9 cellular contexts compared by ENCODE assay signal in genomic region chr10:110873951-110874350, GRCh38. TPM values are rescaled to one million over a fixed set of nuclear protein-coding genes. Genes with fewer than 3 reads are reported as not detected.
DNase-seq lines count a peak whose midpoint lies in the region; ATAC-seq and TF ChIP-seq lines count a peak whose summit lies in the region.
"Had no signal": no experiment of that assay in that cellular context is flagged by ENCODE, and none has a peak within 500 bp of the region (broad histone marks: within the 10 kb centered on the region; RNA-seq: fewer than 3 reads in every experiment).

No MANE protein-coding gene starts in this region.

- peak overlapping the region; percentile 88; the same call in 1 of the 2 replicates for H3K9ac ChIP-seq in SK-N-SH

- POLR2A ChIA-PET in SK-N-SH (lab: Yijun Ruan, JAX) = no interaction called here
- POLR2A ChIA-PET in activated CD4-positive, alpha-beta memory T cell treated with anti-CD3 and anti-CD28 coated beads, Interleukin-2, amount 10 ng/mL, durations not matched to agents 7 days and 5 days (lab: Charles Lee) = interaction anchor here (0.9 to 2.1 kb wide), 3 partner anchors 9 to 130 kb away, joined by 3 to 15 read pairs (median 10); no protein-coding TSS in a partner anchor

- H3K27ac Mint-ChIP-seq in activated CD4-positive, alpha-beta memory T cell treated with anti-CD3 and anti-CD28 coated beads, Interleukin-2, amount 10 ng/mL, durations not matched to agents 7 days and 5 days = peak overlapping the region; percentile 34
- H3K27ac Mint-ChIP-seq in stimulated activated naive CD8-positive, alpha-beta T cell treated with anti-CD3 and anti-CD28 coated beads, Interleukin-15, amount 100 ng/mL, for 72 hours = peak overlapping the region; percentile 94 to 98

- H3K27me3 ChIP-seq in SK-N-SH (ENCODE audit: insufficient read depth) = no peaks in the 10 kb centered on the region
- no peaks in the 10 kb centered on the region for H3K27me3 ChIP-seq in hepatocyte

- H4K20me1 ChIP-seq in SK-N-SH (ENCODE audit: insufficient read depth) (peaks cover 13% of the 10 kb centered on the region; the same call in 1 of the 2 replicates), hepatocyte (ENCODE audit: insufficient read depth, poor library complexity, severe bottlenecking) (peaks cover 48% of the 10 kb centered on the region)

- H3K4me1 ChIP-seq in SK-N-SH (ENCODE audit: control insufficient read depth in 1 of 2, insufficient read depth in 2 of 2, low read depth in 1 of 2, low read length in 1 of 2) (peaks cover 0 to 27% of the 10 kb centered on the region in 2 experiments; a peak in 2 of 4 replicates), hepatocyte (ENCODE audit: insufficient read depth) (peaks cover 32% of the 10 kb centered on the region)

- H3K27me3 Mint-ChIP-seq in activated CD4-positive, alpha-beta memory T cell treated with anti-CD3 and anti-CD28 coated beads, Interleukin-2, amount 10 ng/mL, durations not matched to agents 7 days and 5 days = no peaks in the 10 kb centered on the region
- H3K27me3 Mint-ChIP-seq in stimulated activated naive CD8-positive, alpha-beta T cell treated with anti-CD3 and anti-CD28 coated beads, Interleukin-15, amount 100 ng/mL, for 72 hours = no peaks in the 10 kb centered on the region

- H2AFZ ChIP-seq in SK-N-SH (ENCODE audit: low read depth) (no peak overlapping the region), hepatocyte (no peak overlapping the region)

- TF ChIP-seq CTCF in SK-N-SH (IDR thresholded peaks at IDR 0.05) (no peak), hepatocyte (IDR thresholded peaks at IDR 0.05; ENCODE audit: poor library complexity) (no peak)

- H3K4me3 ChIP-seq in SK-N-SH (ENCODE audit: low read depth in 2 of 2, low read length in 1 of 2) = peak overlapping the region; percentile 74 to 91
- peak overlapping the region; percentile 72 for H3K4me3 ChIP-seq in hepatocyte

- CTCF ChIA-PET in SK-N-SH (lab: Yijun Ruan, JAX) = interaction anchor here (1.3 kb wide), 1 partner anchor 128 kb away, joined by 5 read pairs; no protein-coding TSS in a partner anchor
- CTCF ChIA-PET in activated CD4-positive, alpha-beta memory T cell treated with anti-CD3 and anti-CD28 coated beads, Interleukin-2, amount 10 ng/mL, durations not matched to agents 7 days and 5 days (lab: Charles Lee) = interaction anchor here (1.3 to 1.7 kb wide), 4 partner anchors 9 to 71 kb away, joined by 3 to 10 read pairs (median 3); no protein-coding TSS in a partner anchor

- H3K4me3 Mint-ChIP-seq in activated CD4-positive, alpha-beta memory T cell treated with anti-CD3 and anti-CD28 coated beads, Interleukin-2, amount 10 ng/mL, durations not matched to agents 7 days and 5 days = peak overlapping the region; percentile 64
- peak overlapping the region; percentile 68 to 93 for H3K4me3 Mint-ChIP-seq in stimulated activated naive CD8-positive, alpha-beta T cell treated with anti-CD3 and anti-CD28 coated beads, Interleukin-15, amount 100 ng/mL, for 72 hours

- ATAC-seq in SK-N-SH treated with all-trans-retinoic acid at 6 μM for 48 hours (no peak), GM19328 (IDR thresholded peaks at IDR 0.05; ENCODE audit: unreplicated experiment) (no peak)
- no peak for ATAC-seq in stimulated activated naive CD8-positive, alpha-beta T cell treated with anti-CD3 and anti-CD28 coated beads, Interleukin-15, amount 100 ng/mL, for 72 hours

- H3K27ac ChIP-seq in SK-N-SH (ENCODE audit: low read depth in 2 of 2, low read length in 1 of 2) (peak overlapping the region; percentile 88 to 97; a peak in 3 of 4 replicates), hepatocyte (peak overlapping the region; percentile 95)

- no peaks in the 10 kb centered on the region for H3K9me3 Mint-ChIP-seq in activated CD4-positive, alpha-beta memory T cell treated with anti-CD3 and anti-CD28 coated beads, Interleukin-2, amount 10 ng/mL, durations not matched to agents 7 days and 5 days
- no peaks in the 10 kb centered on the region for H3K9me3 Mint-ChIP-seq in stimulated activated naive CD8-positive, alpha-beta T cell treated with anti-CD3 and anti-CD28 coated beads, Interleukin-15, amount 100 ng/mL, for 72 hours

- H3K4me1 Mint-ChIP-seq in activated CD4-positive, alpha-beta memory T cell treated with anti-CD3 and anti-CD28 coated beads, Interleukin-2, amount 10 ng/mL, durations not matched to agents 7 days and 5 days = peaks cover 44% of the 10 kb centered on the region
- peaks cover 55% of the 10 kb centered on the region for H3K4me1 Mint-ChIP-seq in stimulated activated naive CD8-positive, alpha-beta T cell treated with anti-CD3 and anti-CD28 coated beads, Interleukin-15, amount 100 ng/mL, for 72 hours

- H3F3A ChIP-seq in SK-N-SH (replicated peaks; ENCODE audit: insufficient read depth) = peaks cover 3% of the 10 kb centered on the region

- H3K9me2 ChIP-seq in SK-N-SH (no peaks in the 10 kb centered on the region), hepatocyte (replicated peaks; ENCODE audit: insufficient read depth) (no peaks in the 10 kb centered on the region)

- DNase-seq in SK-N-SH = no peak
- DNase-seq in activated CD4-positive, alpha-beta memory T cell treated with anti-CD3 and anti-CD28 coated beads, Interleukin-2, amount 10 ng/mL, durations not matched to agents 7 days and 5 days = no peak
- no peak for DNase-seq in hepatocyte (ENCODE audit: low spot score)
- DNase-seq in stimulated activated naive CD8-positive, alpha-beta T cell treated with anti-CD3 and anti-CD28 coated beads, Interleukin-15, amount 100 ng/mL, for 72 hours = no peak
- DNase-seq in H4 (ENCODE audit: low spot score) = no peak
- DNase-seq in middle frontal gyrus (ENCODE audit: extremely low spot score, low spot score) = no peak
- DNase-seq: anterior cingulate cortex had no signal

- WGBS in SK-N-SH (ENCODE audit: low lambda C conversion rate) = 41% methylated on average over 2 of the region's 2 CpGs
- 74% methylated on average over 2 of the region's 2 CpGs for WGBS in hepatocyte (ENCODE audit: low lambda C conversion rate, missing lambda C conversion rate)

- no peaks in the 10 kb centered on the region for H3K9me3 ChIP-seq in SK-N-SH
- no peaks in the 10 kb centered on the region for H3K9me3 ChIP-seq in hepatocyte (ENCODE audit: low read depth)

- H3K4me2 ChIP-seq in SK-N-SH (peak overlapping the region; percentile 86), hepatocyte (peak overlapping the region; percentile 78)

- TF ChIP-seq RAD21 in SK-N-SH (IDR thresholded peaks at IDR 0.05; ENCODE audit: low read length) = no peak

- TF ChIP-seq EP300 in SK-N-SH (IDR thresholded peaks at IDR 0.05; ENCODE audit: borderline replicate concordance in 1 of 2, low read depth in 1 of 2, low read length in 1 of 2) = no peak

- peaks cover 35% of the 10 kb centered on the region for H3K36me3 Mint-ChIP-seq in activated CD4-positive, alpha-beta memory T cell treated with anti-CD3 and anti-CD28 coated beads, Interleukin-2, amount 10 ng/mL, durations not matched to agents 7 days and 5 days (ENCODE audit: low read depth)

- H3K79me2 ChIP-seq in SK-N-SH (ENCODE audit: insufficient read depth) (peaks cover 36% of the 10 kb centered on the region), hepatocyte (peaks cover 77% of the 10 kb centered on the region)

- H3K36me3 ChIP-seq in SK-N-SH (replicated peaks in 1 of 2; ENCODE audit: control insufficient read depth in 1 of 2, insufficient read depth in 2 of 2, low read length in 1 of 2) (peaks cover 18 to 30% of the 10 kb centered on the region in 2 experiments), hepatocyte (replicated peaks; ENCODE audit: insufficient read depth, low read depth) (no peaks in the 10 kb centered on the region)

TF ChIP-seq in SK-N-SH, 30 proteins besides CTCF, POLR2A, EP300 and RAD21 (continues in another document):
- TF ChIP-seq JUND (IDR thresholded peaks at IDR 0.05) (no peak), EZH2phosphoT487 (IDR thresholded peaks at IDR 0.05; ENCODE audit: borderline replicate concordance, low read depth) (no peak)

TF ChIP-seq in SK-N-SH treated with all-trans-retinoic acid at 6 μM for 48 hours, 23 proteins besides CTCF, POLR2A, EP300 and RAD21 (continues in another document):
- TF ChIP-seq ESRRG (CRISPR knock-in tag; IDR thresholded peaks at IDR 0.05) = no peak
- no peak for TF ChIP-seq TOX (CRISPR knock-in tag; IDR thresholded peaks at IDR 0.05; ENCODE audit: borderline replicate concordance)

RNA-seq across cellular contexts. Expression of gene PDCD4, which starts 2.2 kb away (rescaled TPM):
- polyA plus RNA-seq in SK-N-SH (2012; rRNA removed) (23.3 and 31.1 TPM in 2 replicates), hepatocyte (791 and 862 TPM in 2 replicates)
- 33.5 and 54.6 TPM in 2 replicates for polyA plus RNA-seq in SK-N-SH (2012; cell fraction: cytosol; rRNA removed)
- polyA plus RNA-seq in SK-N-SH (2012; cell fraction: nucleus; rRNA removed) = 6.9 and 18.3 TPM in 2 replicates
- total RNA-seq in activated CD4-positive, alpha-beta memory T cell treated with anti-CD3 and anti-CD28 coated beads, Interleukin-2, amount 10 ng/mL, durations not matched to agents 7 days and 5 days = 100 to 1,000 TPM; 105 to 109 TPM
- 246 and 315 TPM in 2 replicates for total RNA-seq in hepatocyte
- 32.6 and 36.8 TPM in 2 replicates for total RNA-seq in H4 (2014; rRNA removed; shearing (Covaris generic))

RNA-seq across cellular contexts. Expression of gene BBIP1, which starts 45.0 kb away (rescaled TPM):
- polyA plus RNA-seq in SK-N-SH (2012; rRNA removed) (16.2 and 21.9 TPM in 2 replicates), hepatocyte (19.7 and 21.5 TPM in 2 replicates)
- 27.8 and 39.7 TPM in 2 replicates for polyA plus RNA-seq in SK-N-SH (2012; cell fraction: cytosol; rRNA removed)
- polyA plus RNA-seq in SK-N-SH (2012; cell fraction: nucleus; rRNA removed) = 10.9 and 26.4 TPM in 2 replicates
- 10 to 100 TPM; 24.8 to 30.2 TPM for total RNA-seq in activated CD4-positive, alpha-beta memory T cell treated with anti-CD3 and anti-CD28 coated beads, Interleukin-2, amount 10 ng/mL, durations not matched to agents 7 days and 5 days
- 21.2 and 47.9 TPM in 2 replicates for total RNA-seq in hepatocyte
- total RNA-seq in H4 (2014; rRNA removed; shearing (Covaris generic)) = 21.5 and 43.3 TPM in 2 replicates

RNA-seq across cellular contexts. Expression of gene SHOC2, which starts 45.5 kb away (rescaled TPM):
- polyA plus RNA-seq in SK-N-SH (2012; rRNA removed) (6.9 and 10.6 TPM in 2 replicates), hepatocyte (23.0 and 27.5 TPM in 2 replicates)
- polyA plus RNA-seq in SK-N-SH (2012; cell fraction: cytosol; rRNA removed) = 13.4 and 15.9 TPM in 2 replicates
- 3.3 and 7.3 TPM in 2 replicates for polyA plus RNA-seq in SK-N-SH (2012; cell fraction: nucleus; rRNA removed)
- 10 to 100 TPM; 43.2 to 45.6 TPM for total RNA-seq in activated CD4-positive, alpha-beta memory T cell treated with anti-CD3 and anti-CD28 coated beads, Interleukin-2, amount 10 ng/mL, durations not matched to agents 7 days and 5 days
- 45.2 and 58.9 TPM in 2 replicates for total RNA-seq in hepatocyte
- 20.8 and 29.0 TPM in 2 replicates for total RNA-seq in H4 (2014; rRNA removed; shearing (Covaris generic))
